16 cellular contexts compared by ENCODE assay signal in the genomic region with DNA sequence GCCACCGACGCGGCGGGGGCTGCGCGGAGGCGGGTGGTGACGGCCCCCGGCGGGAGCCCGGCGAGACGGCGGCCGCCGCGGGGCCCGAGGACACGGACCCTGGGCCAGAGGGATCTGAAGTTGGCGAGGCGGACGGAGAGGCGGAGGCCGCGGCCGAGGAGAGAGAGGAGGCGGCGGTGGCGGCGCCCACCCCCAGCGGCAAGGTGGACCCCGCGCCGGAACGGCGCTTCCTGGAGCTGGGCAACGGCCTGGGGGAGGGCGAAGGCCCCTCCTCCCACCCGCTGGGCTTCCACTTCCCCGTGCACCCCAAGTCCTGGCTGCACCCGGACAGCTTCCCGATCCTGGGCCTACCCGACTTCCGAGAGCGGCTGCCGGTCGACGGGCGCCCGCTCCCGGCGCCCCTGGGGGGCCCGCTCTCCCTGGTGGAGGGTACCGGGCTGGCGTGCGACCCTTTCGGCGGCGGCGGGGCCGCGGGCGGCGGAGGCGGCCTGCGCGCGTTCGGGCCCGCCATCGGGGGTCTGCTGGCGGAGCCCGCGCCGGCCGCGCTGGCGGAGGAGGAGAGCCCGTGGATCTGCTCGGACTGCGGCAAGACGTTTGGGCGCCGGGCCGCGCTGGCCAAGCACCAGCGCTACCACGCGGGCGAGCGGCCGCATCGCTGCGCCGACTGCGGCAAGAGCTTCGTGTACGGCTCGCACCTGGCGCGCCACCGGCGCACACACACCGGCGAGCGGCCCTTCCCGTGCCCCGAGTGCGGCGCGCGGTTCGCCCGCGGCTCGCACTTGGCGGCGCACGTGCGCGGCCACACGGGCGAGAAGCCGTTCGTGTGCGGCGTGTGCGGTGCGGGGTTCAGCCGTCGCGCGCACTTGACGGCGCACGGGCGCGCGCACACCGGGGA. TPM values are rescaled to one million over a fixed set of nuclear protein-coding genes. Genes with fewer than 3 reads are reported as not detected.
A peak's percentile ranks its signal among the peaks of the same experiment; 100 is the strongest.
DNase-seq lines count a peak whose midpoint lies in the region; TF ChIP-seq lines count a peak whose summit lies in the region.
"Had no signal": no experiment of that assay in that cellular context is flagged by ENCODE, and none has a peak within 500 bp of the region (broad histone marks: within the 10 kb centered on the region; RNA-seq: fewer than 3 reads in every experiment).

No MANE protein-coding gene starts in this region.

- H3K4me3 ChIP-seq in HUES6 (ENCODE audit: low read depth, low read length) (peak overlapping the region; percentile 27; the same call in 1 of the 2 replicates), right atrium auricular region (no peak overlapping the region)

- no peak for TF ChIP-seq CTCF in right atrium auricular region (IDR thresholded peaks at IDR 0.05)

- peaks cover 17% of the 10 kb centered on the region for H3K36me3 ChIP-seq in HUES6 (ENCODE audit: control insufficient read depth, insufficient read depth, low read length)
- H3K36me3 ChIP-seq in right atrium auricular region: peaks cover 38% of the 10 kb centered on the region

- H3K4me1 ChIP-seq in HUES6 (ENCODE audit: control insufficient read depth, insufficient read depth, low read length): peaks cover under 1% of the 10 kb centered on the region; the same call in 1 of the 2 replicates
- no peaks in the 10 kb centered on the region for H3K4me1 ChIP-seq in right atrium auricular region

- H3K9me3 ChIP-seq in HUES6 (ENCODE audit: control insufficient read depth, insufficient read depth, low read depth, low read length) (no peaks in the 10 kb centered on the region; the same call in 1 of the 2 replicates), right atrium auricular region (peaks cover 0 to 7% of the 10 kb centered on the region in 2 donors)

- DNase-seq in activated effector memory CD4-positive, alpha-beta T cell treated with anti-CD3 and anti-CD28 coated beads, Interleukin-2, amount 50 U/mL, for 16 hours: peak; percentile 44
- DNase-seq in activated effector memory CD4-positive, alpha-beta T cell treated with Interleukin-2 at 50 U/mL for 16 hours: no peak
- DNase-seq in mesenteric fat pad (ENCODE audit: low spot score) (peak; percentile 65), right atrium auricular region (ENCODE audit: low spot score) (no peak), retina (no peak), T-helper 2 cell (no peak)
- DNase-seq: CD8-positive, alpha-beta T cell; DMS 273 treated with DMSO at 0.1 percent for 48 hours; H9; IMR-90; NCI-H1417; NCI-H2029; NCI-H2171 treated with DMSO at 0.1 percent for 48 hours; NCI-H774; SHP77 had no signal

- H3K27ac ChIP-seq in HUES6 (ENCODE audit: low read depth, low read length) (no peak overlapping the region), right atrium auricular region (no peak overlapping the region)

- H3K27me3 ChIP-seq in HUES6 (ENCODE audit: control insufficient read depth, insufficient read depth, low read length): peaks cover 20% of the 10 kb centered on the region; the same call in 1 of the 2 replicates
- H3K27me3 ChIP-seq in right atrium auricular region: no peaks in the 10 kb centered on the region

- H3K9ac ChIP-seq in HUES6 (ENCODE audit: low read length): no peak overlapping the region

RNA-seq across cellular contexts. Expression of a gene that starts 16.2 kb away (rescaled TPM):
- total RNA-seq in mesenteric fat pad (27.7 TPM), right atrium auricular region (10 to 100 TPM in 1 of 2 donors, 1 to 10 TPM in 1; 9.0 to 12.6 TPM)

RNA-seq across cellular contexts. Expression of a gene that starts 37.9 kb away (rescaled TPM):
- total RNA-seq in mesenteric fat pad (4.1 TPM), right atrium auricular region (10 to 100 TPM; 13.3 to 25.2 TPM)

RNA-seq across cellular contexts. Expression of a gene that starts 53.4 kb away (rescaled TPM):
- 16.6 TPM for total RNA-seq in mesenteric fat pad
- 10 to 100 TPM; 13.9 to 14.2 TPM for total RNA-seq in right atrium auricular region

Comparison
In these comparisons a context has a peak if more than half of its experiments do, and no peak if none do; other contexts are left out.
1. DNase-seq: peak in activated effector memory CD4-positive, alpha-beta T cell treated with anti-CD3 and anti-CD28 coated beads, Interleukin-2, amount 50 U/mL, for 16 hours (single experiment) and mesenteric fat pad (single experiment); none in activated effector memory CD4-positive, alpha-beta T cell treated with Interleukin-2 at 50 U/mL for 16 hours (single experiment), right atrium auricular region (single experiment), retina (single experiment) and T-helper 2 cell (0 of 5).